ENCODE assay signal across 32 cellular contexts in the genomic region with DNA sequence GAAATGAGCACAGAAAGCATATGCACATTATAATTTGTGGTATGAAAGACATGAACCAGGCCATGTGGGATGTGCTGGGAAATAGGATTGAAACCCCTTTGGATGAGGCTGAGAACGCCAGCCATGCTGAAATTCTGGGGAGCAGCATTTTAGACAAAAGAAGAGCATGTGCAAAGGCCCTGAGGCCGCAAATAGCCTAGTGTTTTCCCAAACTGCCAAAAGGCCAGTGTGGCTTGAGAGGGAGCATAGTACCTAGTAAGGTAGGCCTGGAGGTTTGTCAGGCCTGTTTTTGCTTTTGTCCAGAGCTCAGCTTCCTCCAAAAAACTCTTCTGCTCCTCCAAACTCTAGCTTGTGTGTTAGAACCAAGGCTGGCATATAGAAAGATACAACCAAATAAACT. TPM values are rescaled to one million over a fixed set of nuclear protein-coding genes. Genes with fewer than 3 reads are reported as not detected.
"Had no signal": no experiment of that assay in that cellular context is flagged by ENCODE, and none has a peak within 500 bp of the region (broad histone marks: within the 10 kb centered on the region; RNA-seq: fewer than 3 reads in every experiment).

No MANE protein-coding gene starts in this region.

- DNase-seq: effector CD8-positive, alpha-beta T cell; effector memory CD8-positive, alpha-beta T cell; endodermal cell; erythroblast; esophagus squamous epithelium; foreskin fibroblast; foreskin melanocyte; gastrocnemius medialis; glutamatergic neuron; head of caudate nucleus; heart right ventricle; hippocampal formation; left cardiac atrium; left lung; left ventricle myocardium superior; lower lobe of right lung; mammary epithelial cell; mesenchymal stem cell; mucosa of descending colon; naive B cell had no signal

- H3K27ac Mint-ChIP-seq: effector memory CD8-positive, alpha-beta T cell; endodermal cell; mesothelial cell of epicardium; naive B cell had no signal

- H3K4me1 Mint-ChIP-seq: naive B cell had no signal

- H3K27ac ChIP-seq: coronary artery, epithelial cell of prostate, esophagus squamous epithelium, gastrocnemius medialis, heart right ventricle, left lung, lower lobe of right lung had no signal

- H3K4me3 Mint-ChIP-seq: effector memory CD8-positive, alpha-beta T cell; endodermal cell; mesothelial cell of epicardium; naive B cell had no signal

- FAIRE-seq: colon, endometrium, islet of Langerhans, keratinocyte had no signal

- H3K9me3 ChIP-seq: esophagus squamous epithelium, gastrocnemius medialis, heart right ventricle, left lung, lower lobe of right lung, mucosa of descending colon had no signal

- ATAC-seq: effector memory CD8-positive, alpha-beta T cell; esophagus mucosa; gastrocnemius medialis; heart right ventricle; left cardiac atrium; left lung; left ventricle myocardium superior; lower lobe of right lung; mucosa of descending colon had no signal

- H3K4me1 ChIP-seq: esophagus squamous epithelium, gastrocnemius medialis, heart right ventricle, left lung, lower lobe of right lung had no signal

- H3K36me3 ChIP-seq: esophagus squamous epithelium, gastrocnemius medialis, heart right ventricle, left lung, lower lobe of right lung had no signal

- H3K36me3 Mint-ChIP-seq: mesothelial cell of epicardium, naive B cell had no signal

- H3K4me3 ChIP-seq: coronary artery, esophagus squamous epithelium, gastrocnemius medialis, heart right ventricle, left lung, lower lobe of right lung, mucosa of descending colon had no signal

- H3K27me3 ChIP-seq: gastrocnemius medialis had no signal

- H3K9me3 Mint-ChIP-seq: effector memory CD8-positive, alpha-beta T cell; mesothelial cell of epicardium had no signal

RNA-seq across cellular contexts. Expression of gene TMC2, which starts 58.7 kb away (rescaled TPM):
- total RNA-seq: dermis microvascular lymphatic vessel endothelial cell, esophagus mucosa, glomerular endothelial cell, kidney epithelial cell, mammary epithelial cell, myocyte had no signal
- polyA plus RNA-seq: heart right ventricle, keratinocyte, mammary epithelial cell had no signal
